22 cellular contexts compared by ENCODE assay signal in the genomic region with DNA sequence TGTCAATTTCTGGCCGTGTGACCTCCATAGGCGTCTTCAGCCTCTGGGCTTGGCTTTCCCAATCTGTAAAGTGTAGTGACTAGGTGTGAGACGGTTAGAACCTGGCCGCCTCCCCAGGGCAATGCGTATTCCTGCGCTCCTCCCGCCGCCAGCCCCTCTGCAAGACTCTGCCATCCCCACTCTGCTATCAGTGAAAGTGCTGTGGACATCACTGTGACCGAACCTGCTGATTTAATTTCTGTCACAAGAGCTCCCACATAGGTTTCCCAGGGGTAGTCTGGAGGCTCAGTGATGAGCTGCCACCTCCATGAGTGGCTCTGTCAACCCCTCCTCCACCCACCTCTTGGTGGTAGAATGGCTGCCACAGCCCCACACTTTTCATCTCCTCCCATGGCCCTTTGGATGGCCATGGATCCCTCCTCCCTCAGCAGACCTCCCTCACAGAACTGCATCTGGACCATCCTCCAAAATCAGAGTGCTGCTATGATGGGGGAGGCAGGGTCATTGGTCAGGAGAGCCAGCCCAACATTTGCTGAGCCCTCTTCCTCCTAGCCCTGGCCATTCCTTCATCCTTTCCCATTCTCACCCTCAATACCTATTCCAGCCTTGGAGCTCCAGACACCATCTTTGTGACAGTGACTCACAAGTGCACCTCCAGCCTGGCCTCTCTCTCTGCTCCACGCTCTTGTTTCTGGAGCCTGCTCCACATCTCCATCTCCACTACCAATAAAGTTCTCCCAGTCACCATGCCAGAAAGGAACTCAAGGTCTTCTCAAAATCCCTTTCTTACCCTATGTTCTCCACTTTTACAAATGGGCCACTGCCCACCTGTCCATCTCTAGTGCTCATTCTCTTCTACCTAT. TPM values are rescaled to one million over a fixed set of nuclear protein-coding genes. Genes with fewer than 3 reads are reported as not detected.
DNase-seq lines count a peak whose midpoint lies in the region; ATAC-seq and TF ChIP-seq lines count a peak whose summit lies in the region.
"Had no signal": no experiment of that assay in that cellular context is flagged by ENCODE, and none has a peak within 500 bp of the region (broad histone marks: within the 10 kb centered on the region; RNA-seq: fewer than 3 reads in every experiment).

No MANE protein-coding gene starts in this region.

- CTCF ChIA-PET in WTC11 (lab: Charles Lee) = interaction anchor here (0.5 to 1.9 kb wide), 3 partner anchors 28 to 478 kb away, joined by 4 to 8 read pairs (median 5); no protein-coding TSS in a partner anchor

- ATAC-seq in activated T-cell treated with anti-CD3 and anti-CD28 coated beads, Interleukin-2, amount 50 U/mL, for 72 hours (replicated peaks in 1 of 2) = no peak
- ATAC-seq in WTC11 = no peak
- no peak for ATAC-seq in stimulated activated effector memory CD8-positive, alpha-beta T cell treated with anti-CD3 and anti-CD28 coated beads, Interleukin-12 subunit alpha, Interleukin-12 subunit beta, amount 100 ng/mL, for 72 hours
- ATAC-seq: left lobe of liver, upper lobe of right lung had no signal

- H3K27ac Mint-ChIP-seq in activated T-cell treated with anti-CD3 and anti-CD28 coated beads, Interleukin-2, amount 50 U/mL, for 72 hours = no peak overlapping the region
- H3K27ac Mint-ChIP-seq in activated T-cell treated with anti-CD3 and anti-CD28 coated beads, Interleukin-2, amount 50 U/mL, for 24 hours = no peak overlapping the region
- H3K27ac Mint-ChIP-seq in WTC11 (no peak overlapping the region), endothelial cell (ENCODE audit: unreplicated experiment) (no peak overlapping the region)
- no peak overlapping the region for H3K27ac Mint-ChIP-seq in stimulated activated effector memory CD8-positive, alpha-beta T cell treated with anti-CD3 and anti-CD28 coated beads, Interleukin-12 subunit alpha, Interleukin-12 subunit beta, amount 100 ng/mL, for 72 hours

- H3K4me3 Mint-ChIP-seq in activated T-cell treated with anti-CD3 and anti-CD28 coated beads, Interleukin-2, amount 50 U/mL, for 72 hours = peak overlapping the region; percentile 73 to 81
- H3K4me3 Mint-ChIP-seq in activated T-cell treated with anti-CD3 and anti-CD28 coated beads, Interleukin-2, amount 50 U/mL, for 24 hours = no peak overlapping the region
- H3K4me3 Mint-ChIP-seq in WTC11 (peak overlapping the region; percentile 72), endothelial cell (ENCODE audit: unreplicated experiment) (peak overlapping the region; percentile 80)
- peak overlapping the region; percentile 72 for H3K4me3 Mint-ChIP-seq in stimulated activated effector memory CD8-positive, alpha-beta T cell treated with anti-CD3 and anti-CD28 coated beads, Interleukin-12 subunit alpha, Interleukin-12 subunit beta, amount 100 ng/mL, for 72 hours

- TF ChIP-seq CTCF in WTC11 (IDR thresholded peaks at IDR 0.05) (no peak), endothelial cell (IDR thresholded peaks at IDR 0.05; ENCODE audit: unreplicated experiment) (no peak)

- peaks cover 56% of the 10 kb centered on the region for H3K27me3 Mint-ChIP-seq in activated T-cell treated with anti-CD3 and anti-CD28 coated beads, Interleukin-2, amount 50 U/mL, for 72 hours (ENCODE audit: low read depth)
- H3K27me3 Mint-ChIP-seq in activated T-cell treated with anti-CD3 and anti-CD28 coated beads, Interleukin-2, amount 50 U/mL, for 24 hours = peaks cover 62% of the 10 kb centered on the region
- H3K27me3 Mint-ChIP-seq in WTC11 (ENCODE audit: low read depth) (peaks cover 79% of the 10 kb centered on the region), endothelial cell (ENCODE audit: unreplicated experiment) (peaks cover 23% of the 10 kb centered on the region)

- H3K4me1 Mint-ChIP-seq in activated T-cell treated with anti-CD3 and anti-CD28 coated beads, Interleukin-2, amount 50 U/mL, for 72 hours (ENCODE audit: low read depth) = peaks cover 8% of the 10 kb centered on the region
- H3K4me1 Mint-ChIP-seq in activated T-cell treated with anti-CD3 and anti-CD28 coated beads, Interleukin-2, amount 50 U/mL, for 24 hours (ENCODE audit: low read depth) = peaks cover 5% of the 10 kb centered on the region
- peaks cover 13% of the 10 kb centered on the region for H3K4me1 Mint-ChIP-seq in WTC11
- peaks cover 4% of the 10 kb centered on the region for H3K4me1 Mint-ChIP-seq in endothelial cell (ENCODE audit: unreplicated experiment)
- peaks cover 6% of the 10 kb centered on the region for H3K4me1 Mint-ChIP-seq in stimulated activated effector memory CD8-positive, alpha-beta T cell treated with anti-CD3 and anti-CD28 coated beads, Interleukin-12 subunit alpha, Interleukin-12 subunit beta, amount 100 ng/mL, for 72 hours

- POLR2A ChIA-PET in WTC11 (lab: Charles Lee) = interaction anchor here (0.8 kb wide), 1 partner anchor 27 kb away, joined by 3 read pairs; a partner anchor contains a TSS

- in situ Hi-C loops in KBM-7 (cut with MboI; ENCODE audit: low pct_unique_long_range_greater_than_20kb, low sequenced_read_pairs) = no loop called here

- DNase-seq in activated T-cell treated with anti-CD3 and anti-CD28 coated beads, Interleukin-2, amount 50 U/mL, for 72 hours = no peak
- no peak for DNase-seq in activated T-cell treated with anti-CD3 and anti-CD28 coated beads, Interleukin-2, amount 50 U/mL, for 24 hours
- DNase-seq in WTC11 (ENCODE audit: low spot score) (no peak), endothelial cell (ENCODE audit: low spot score) (no peak), RPMI8226 (no peak), anterior cingulate cortex (lab: John Stamatoyannopoulos, UW) (no peak), KBM-7 (no peak)
- no peak for DNase-seq in stimulated activated effector memory CD8-positive, alpha-beta T cell treated with anti-CD3 and anti-CD28 coated beads, Interleukin-12 subunit alpha, Interleukin-12 subunit beta, amount 100 ng/mL, for 72 hours (ENCODE audit: low spot score in 2 of 2)
- DNase-seq: activated naive CD4-positive, alpha-beta T cell treated with anti-CD3 and anti-CD28 coated beads, Interleukin-2, amount 50 U/mL, for 16 hours; DMS79; dorsolateral prefrontal cortex; glutamatergic neuron; GOT3; NCI-H2029; NCI-H446 treated with DMSO at 0.1 percent for 48 hours; sigmoid colon; SW 1271; WERI-Rb-1 had no signal

- no peaks in the 10 kb centered on the region for H3K9me3 Mint-ChIP-seq in activated T-cell treated with anti-CD3 and anti-CD28 coated beads, Interleukin-2, amount 50 U/mL, for 72 hours
- no peaks in the 10 kb centered on the region for H3K9me3 Mint-ChIP-seq in activated T-cell treated with anti-CD3 and anti-CD28 coated beads, Interleukin-2, amount 50 U/mL, for 24 hours
- H3K9me3 Mint-ChIP-seq in WTC11 (0 out of 2 replicates have a peak, but pooled peaks cover 4% of the 10 kb centered on the region), endothelial cell (ENCODE audit: unreplicated experiment) (no peaks in the 10 kb centered on the region)
- peaks cover 4% of the 10 kb centered on the region for H3K9me3 Mint-ChIP-seq in stimulated activated effector memory CD8-positive, alpha-beta T cell treated with anti-CD3 and anti-CD28 coated beads, Interleukin-12 subunit alpha, Interleukin-12 subunit beta, amount 100 ng/mL, for 72 hours

- peaks cover 2 to 7% of the 10 kb centered on the region in 2 donors for H3K36me3 Mint-ChIP-seq in activated T-cell treated with anti-CD3 and anti-CD28 coated beads, Interleukin-2, amount 50 U/mL, for 72 hours (ENCODE audit: insufficient read depth in 2 of 2)
- no peaks in the 10 kb centered on the region for H3K36me3 Mint-ChIP-seq in activated T-cell treated with anti-CD3 and anti-CD28 coated beads, Interleukin-2, amount 50 U/mL, for 24 hours (ENCODE audit: low read depth)
- peaks cover 4% of the 10 kb centered on the region; the same call in 1 of the 2 replicates for H3K36me3 Mint-ChIP-seq in WTC11
- peaks cover 12% of the 10 kb centered on the region for H3K36me3 Mint-ChIP-seq in endothelial cell (ENCODE audit: low read depth, unreplicated experiment)
- no peaks in the 10 kb centered on the region for H3K36me3 Mint-ChIP-seq in stimulated activated effector memory CD8-positive, alpha-beta T cell treated with anti-CD3 and anti-CD28 coated beads, Interleukin-12 subunit alpha, Interleukin-12 subunit beta, amount 100 ng/mL, for 72 hours

TF ChIP-seq in WTC11, 78 proteins besides CTCF, POLR2A, EP300 and RAD21 (continues in another document):
- TF ChIP-seq, protein P1, sequence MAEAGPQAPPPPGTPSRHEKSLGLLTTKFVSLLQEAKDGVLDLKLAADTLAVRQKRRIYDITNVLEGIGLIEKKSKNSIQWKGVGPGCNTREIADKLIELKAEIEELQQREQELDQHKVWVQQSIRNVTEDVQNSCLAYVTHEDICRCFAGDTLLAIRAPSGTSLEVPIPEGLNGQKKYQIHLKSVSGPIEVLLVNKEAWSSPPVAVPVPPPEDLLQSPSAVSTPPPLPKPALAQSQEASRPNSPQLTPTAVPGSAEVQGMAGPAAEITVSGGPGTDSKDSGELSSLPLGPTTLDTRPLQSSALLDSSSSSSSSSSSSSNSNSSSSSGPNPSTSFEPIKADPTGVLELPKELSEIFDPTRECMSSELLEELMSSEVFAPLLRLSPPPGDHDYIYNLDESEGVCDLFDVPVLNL (CRISPR knock-in tag; IDR thresholded peaks at IDR 0.05; ENCODE audit: borderline replicate concordance, low read depth) = no peak
- TF ChIP-seq PRRX2 (CRISPR knock-in tag; IDR thresholded peaks at IDR 0.05) = no peak
- 0 out of 2 replicates have a peak, but pooled peaks have one; percentile 33 for TF ChIP-seq GTF2I (CRISPR knock-in tag; conservative IDR thresholded peaks at IDR 0.05)

RNA-seq across cellular contexts. Expression of a gene that starts 1.5 kb away (rescaled TPM):
- not detected for total RNA-seq in activated T-cell treated with anti-CD3 and anti-CD28 coated beads, Interleukin-2, amount 50 U/mL, for 72 hours
- 0.44 to 0.68 TPM in 2 of 3 replicates, not detected in the other for total RNA-seq in WTC11 (2021)
- total RNA-seq in endothelial cell (ENCODE audit: unreplicated experiment) = not detected
- total RNA-seq: bronchial epithelial cell, left lobe of liver, mucosa of gallbladder, sigmoid colon, upper lobe of right lung had no signal

RNA-seq across cellular contexts. Expression of a gene that starts 7.1 kb away (rescaled TPM):
- 10 to 100 TPM; 16.0 to 19.7 TPM for total RNA-seq in activated T-cell treated with anti-CD3 and anti-CD28 coated beads, Interleukin-2, amount 50 U/mL, for 72 hours
- total RNA-seq in WTC11 (2021) (18.0 to 19.3 TPM (median 18.3 TPM) in 3 replicates), endothelial cell (ENCODE audit: unreplicated experiment) (19.1 TPM)

RNA-seq across cellular contexts. Expression of a gene that starts 20.5 kb away (rescaled TPM):
- total RNA-seq in activated T-cell treated with anti-CD3 and anti-CD28 coated beads, Interleukin-2, amount 50 U/mL, for 72 hours = not detected
- total RNA-seq in WTC11 (2021) = not detected in 3 replicates
- not detected for total RNA-seq in endothelial cell (ENCODE audit: unreplicated experiment)
- total RNA-seq: bronchial epithelial cell, left lobe of liver, mucosa of gallbladder, sigmoid colon, upper lobe of right lung had no signal

RNA-seq across cellular contexts. Expression of a gene that starts 27.0 kb away (rescaled TPM):
- total RNA-seq in activated T-cell treated with anti-CD3 and anti-CD28 coated beads, Interleukin-2, amount 50 U/mL, for 72 hours = 10 to 100 TPM; 34.3 TPM
- total RNA-seq in WTC11 (2021) = 201 to 213 TPM (median 204 TPM) in 3 replicates
- 79.2 TPM for total RNA-seq in endothelial cell (ENCODE audit: unreplicated experiment)

RNA-seq across cellular contexts. Expression of a gene that starts 29.3 kb away (rescaled TPM):
- 10 to 100 TPM; 24.4 to 28.5 TPM for total RNA-seq in activated T-cell treated with anti-CD3 and anti-CD28 coated beads, Interleukin-2, amount 50 U/mL, for 72 hours
- total RNA-seq in WTC11 (2021) = 56.8 to 64.2 TPM (median 60.3 TPM) in 3 replicates
- 46.7 TPM for total RNA-seq in endothelial cell (ENCODE audit: unreplicated experiment)
